In genomic region chr20:30376767-30377658, GRCh38 we compare ENCODE assay signal across 1 cellular context.
TF ChIP-seq lines count a peak whose summit lies in the region.

No MANE protein-coding gene starts in this region.

TF ChIP-seq in HepG2, 621 proteins besides CTCF, POLR2A, EP300 and RAD21 (continued from another document):
- TF ChIP-seq POGK (CRISPR knock-in tag; conservative IDR thresholded peaks at IDR 0.05) (peak; percentile 39), SIX4 (CRISPR knock-in tag; IDR thresholded peaks at IDR 0.05) (peak; percentile 29; the same call in 1 of the 2 replicates), GZF1 (CRISPR knock-in tag; IDR thresholded peaks at IDR 0.05) (no peak), BORCS8-MEF2B (CRISPR knock-in tag; IDR thresholded peaks at IDR 0.05) (no peak), ZC3H13 (CRISPR knock-in tag; IDR thresholded peaks at IDR 0.05) (no peak; the same call in 1 of the 2 replicates), ZNF562 (CRISPR knock-in tag; IDR thresholded peaks at IDR 0.05; ENCODE audit: borderline replicate concordance) (no peak), JARID2 (CRISPR knock-in tag; IDR thresholded peaks at IDR 0.05; ENCODE audit: insufficient replicate concordance) (no peak), ZNF510 (CRISPR knock-in tag; IDR thresholded peaks at IDR 0.05; ENCODE audit: low read depth) (no peak), ZNF205 (CRISPR knock-in tag; IDR thresholded peaks at IDR 0.05) (peak; percentile 80; the same call in 1 of the 2 replicates), ZNF260 (CRISPR knock-in tag; IDR thresholded peaks at IDR 0.05; ENCODE audit: borderline replicate concordance, low read depth) (no peak), ZNF44 (CRISPR knock-in tag; IDR thresholded peaks at IDR 0.05) (no peak), KAT7 (CRISPR knock-in tag; IDR thresholded peaks at IDR 0.05; ENCODE audit: borderline replicate concordance) (0 out of 2 replicates have a peak, but pooled peaks have one; percentile 51), ZNF382 (CRISPR knock-in tag; IDR thresholded peaks at IDR 0.05; ENCODE audit: borderline replicate concordance) (no peak), TEAD3 (CRISPR knock-in tag; optimal IDR thresholded peaks at IDR 0.05; ENCODE audit: borderline replicate concordance) (no peak), SMC3 (IDR thresholded peaks at IDR 0.05; ENCODE audit: low read length) (no peak), PPARG (CRISPR knock-in tag; conservative IDR thresholded peaks at IDR 0.05) (0 out of 2 replicates have a peak, but pooled peaks have one; percentile 21), ZUFSP (CRISPR knock-in tag; IDR thresholded peaks at IDR 0.05; ENCODE audit: borderline replicate concordance) (no peak), SNAPC5 (CRISPR knock-in tag; IDR thresholded peaks at IDR 0.05; ENCODE audit: borderline replicate concordance) (no peak), ZSCAN21 (CRISPR knock-in tag; IDR thresholded peaks at IDR 0.05; ENCODE audit: borderline replicate concordance) (peak; percentile 83), ZNF629 (CRISPR knock-in tag; conservative IDR thresholded peaks at IDR 0.05) (0 out of 2 replicates have a peak, but pooled peaks have one; percentile 29), CCAR2 (optimal IDR thresholded peaks at IDR 0.05; ENCODE audit: low read depth, low read length) (no peak), CREM (IDR thresholded peaks at IDR 0.05) (peak; percentile 62; the same call in 1 of the 2 replicates), CREM (CRISPR knock-in tag; IDR thresholded peaks at IDR 0.05) (no peak), SMARCE1 (IDR thresholded peaks at IDR 0.05; ENCODE audit: borderline replicate concordance) (no peak), ZNF558 (CRISPR knock-in tag; IDR thresholded peaks at IDR 0.05; ENCODE audit: borderline replicate concordance) (no peak), TMF1 (CRISPR knock-in tag; IDR thresholded peaks at IDR 0.05; ENCODE audit: low read depth) (no peak), STAG1 (CRISPR knock-in tag; IDR thresholded peaks at IDR 0.05) (no peak; the same call in 1 of the 2 replicates), NAIF1 (CRISPR knock-in tag; IDR thresholded peaks at IDR 0.05; ENCODE audit: borderline replicate concordance) (no peak), ZNF784 (CRISPR knock-in tag; IDR thresholded peaks at IDR 0.05; ENCODE audit: borderline replicate concordance) (peak; percentile 79; the same call in 1 of the 2 replicates), SMAD9 (CRISPR knock-in tag; IDR thresholded peaks at IDR 0.05) (no peak; the same call in 1 of the 2 replicates), MED1 (CRISPR knock-in tag; IDR thresholded peaks at IDR 0.05) (peak; percentile 61), TCF7 (IDR thresholded peaks at IDR 0.05; ENCODE audit: low read depth) (no peak)
- TF ChIP-seq, protein P1, sequence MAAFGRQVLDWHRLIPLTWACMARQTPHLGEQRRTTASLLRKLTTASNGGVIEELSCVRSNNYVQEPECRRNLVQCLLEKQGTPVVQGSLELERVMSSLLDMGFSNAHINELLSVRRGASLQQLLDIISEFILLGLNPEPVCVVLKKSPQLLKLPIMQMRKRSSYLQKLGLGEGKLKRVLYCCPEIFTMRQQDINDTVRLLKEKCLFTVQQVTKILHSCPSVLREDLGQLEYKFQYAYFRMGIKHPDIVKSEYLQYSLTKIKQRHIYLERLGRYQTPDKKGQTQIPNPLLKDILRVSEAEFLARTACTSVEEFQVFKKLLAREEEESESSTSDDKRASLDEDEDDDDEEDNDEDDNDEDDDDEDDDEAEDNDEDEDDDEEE (CRISPR knock-in tag; IDR thresholded peaks at IDR 0.05): no peak; the same call in none of the 2 replicates
